In genomic region chr2:158507141-158507540, GRCh38 we compare ENCODE assay signal across 9 cellular contexts. TPM values are rescaled to one million over a fixed set of nuclear protein-coding genes. Genes with fewer than 3 reads are reported as not detected.
DNase-seq lines count a peak whose midpoint lies in the region; ATAC-seq and TF ChIP-seq lines count a peak whose summit lies in the region.
"Had no signal": no experiment of that assay in that cellular context is flagged by ENCODE, and none has a peak within 500 bp of the region (broad histone marks: within the 10 kb centered on the region; RNA-seq: fewer than 3 reads in every experiment).

No MANE protein-coding gene starts in this region.

- H3K27me3 ChIP-seq in aorta (ENCODE audit: control insufficient read depth in 1 of 2, insufficient read depth in 2 of 2, low read length in 1 of 2) (no peaks in the 10 kb centered on the region), transverse colon (no peaks in the 10 kb centered on the region)

- ATAC-seq in GM21529 (IDR thresholded peaks at IDR 0.05; ENCODE audit: unreplicated experiment) (peak; percentile 66), HG03520 (IDR thresholded peaks at IDR 0.05; ENCODE audit: unreplicated experiment) (peak; percentile 84), aorta (ENCODE audit: low FRiP score) (no peak)

- DNase-seq in activated T-cell treated with anti-CD3 and anti-CD28 coated beads, Interleukin-2, amount 50 U/mL, for 24 hours: no peak
- DNase-seq in activated T-cell treated with anti-CD3 and anti-CD28 coated beads for 4 hours: no peak
- DNase-seq in mesothelial cell of epicardium (ENCODE audit: low spot score in 2 of 2, unreplicated experiment in 2 of 2): no peak
- DNase-seq in GM10266 (ENCODE audit: extremely low spot score): no peak
- no peak for DNase-seq in aorta
- no peak for DNase-seq in transverse colon

- H3K27ac ChIP-seq in aorta (ENCODE audit: low read depth in 1 of 2, low read length in 2 of 2): no peak overlapping the region
- no peak overlapping the region for H3K27ac ChIP-seq in transverse colon

- TF ChIP-seq CTCF in mesothelial cell of epicardium (IDR thresholded peaks at IDR 0.05; ENCODE audit: unreplicated experiment) (no peak), GM10266 (IDR thresholded peaks at IDR 0.05; ENCODE audit: control insufficient read depth, insufficient read depth, low read depth, missing control alignments) (no peak), transverse colon (IDR thresholded peaks at IDR 0.05) (no peak)

- H3K9me3 ChIP-seq in aorta (ENCODE audit: control insufficient read depth, low read length) (no peaks in the 10 kb centered on the region), transverse colon (no peaks in the 10 kb centered on the region)

- in situ Hi-C loops in transverse colon (cut with MboI; ENCODE audit: low pct_ligation_motif_present in 1 of 4, low pct_unique_long_range_greater_than_20kb in 1 of 4, low sequenced_read_pairs in 3 of 4): no loop called here

- peak overlapping the region; percentile 38 for H3K27ac Mint-ChIP-seq in activated T-cell treated with anti-CD3 and anti-CD28 coated beads, Interleukin-2, amount 50 U/mL, for 24 hours
- peak overlapping the region; percentile 49 for H3K27ac Mint-ChIP-seq in mesothelial cell of epicardium

- H3K4me1 Mint-ChIP-seq in activated T-cell treated with anti-CD3 and anti-CD28 coated beads, Interleukin-2, amount 50 U/mL, for 24 hours (ENCODE audit: low read depth): peaks cover 23% of the 10 kb centered on the region
- H3K4me1 Mint-ChIP-seq in mesothelial cell of epicardium: peaks cover 38% of the 10 kb centered on the region

- H3K4me3 ChIP-seq in aorta (ENCODE audit: low read length in 2 of 2): no peak overlapping the region
- H3K4me3 ChIP-seq in transverse colon: no peak overlapping the region

- H3K4me3 Mint-ChIP-seq in activated T-cell treated with anti-CD3 and anti-CD28 coated beads, Interleukin-2, amount 50 U/mL, for 24 hours: no peak overlapping the region
- H3K4me3 Mint-ChIP-seq in mesothelial cell of epicardium: no peak overlapping the region
- H3K4me3 Mint-ChIP-seq: central memory CD8-positive, alpha-beta T cell had no signal

- no peaks in the 10 kb centered on the region for H3K36me3 ChIP-seq in aorta (ENCODE audit: control insufficient read depth in 1 of 2, insufficient read depth in 2 of 2, low read length in 1 of 2)
- H3K36me3 ChIP-seq in transverse colon: no peaks in the 10 kb centered on the region

- no peaks in the 10 kb centered on the region for H3K9me3 Mint-ChIP-seq in activated T-cell treated with anti-CD3 and anti-CD28 coated beads, Interleukin-2, amount 50 U/mL, for 24 hours
- no peaks in the 10 kb centered on the region for H3K9me3 Mint-ChIP-seq in mesothelial cell of epicardium
- H3K9me3 Mint-ChIP-seq: central memory CD8-positive, alpha-beta T cell had no signal

- TF ChIP-seq EP300 in transverse colon (IDR thresholded peaks at IDR 0.05; ENCODE audit: low read depth): no peak

- H3K27me3 Mint-ChIP-seq in activated T-cell treated with anti-CD3 and anti-CD28 coated beads, Interleukin-2, amount 50 U/mL, for 24 hours: no peaks in the 10 kb centered on the region
- no peaks in the 10 kb centered on the region for H3K27me3 Mint-ChIP-seq in mesothelial cell of epicardium (ENCODE audit: low read depth)
- H3K27me3 Mint-ChIP-seq: central memory CD8-positive, alpha-beta T cell had no signal

- intact Hi-C loops in aorta (cut with DNase I) (no loop called here), transverse colon (cut with DNase I; ENCODE audit: low total_unique reads) (no loop called here)

- H3K4me1 ChIP-seq in aorta (ENCODE audit: control insufficient read depth in 1 of 2, insufficient read depth in 2 of 2, low read length in 2 of 2) (no peaks in the 10 kb centered on the region), transverse colon (no peaks in the 10 kb centered on the region)

- H3K36me3 Mint-ChIP-seq in activated T-cell treated with anti-CD3 and anti-CD28 coated beads, Interleukin-2, amount 50 U/mL, for 24 hours (ENCODE audit: low read depth): no peaks in the 10 kb centered on the region
- no peaks in the 10 kb centered on the region for H3K36me3 Mint-ChIP-seq in mesothelial cell of epicardium

- 65 to 77% methylated on average over 4 of the region's 4 CpGs for WGBS in aorta, 2 donors
- WGBS in transverse colon (ENCODE audit: low coverage in 1 of 2), 2 donors: 70 to 73% methylated on average over 3 to 4 of the region's 4 CpGs

- no peak for TF ChIP-seq POLR2A in transverse colon (IDR thresholded peaks at IDR 0.05)

RNA-seq across cellular contexts. Expression of gene PKP4, which starts 50.4 kb away (rescaled TPM):
- total RNA-seq in mesothelial cell of epicardium (66.3 to 70.8 TPM (median 66.6 TPM) in 3 replicates), aorta (100 to 1,000 TPM in 1 of 2 donors, 10 to 100 TPM in 1; 53.3 to 128 TPM), transverse colon (10 to 100 TPM; 28.1 to 70.3 (median 58.3) TPM)
- 10 to 100 TPM; 17.7 to 34.8 TPM for polyA plus RNA-seq in aorta

RNA-seq across cellular contexts. Expression of gene CCDC148, which starts 50.6 kb away (rescaled TPM):
- 2.8 to 3.2 TPM (median 3.1 TPM) in 3 replicates for total RNA-seq in mesothelial cell of epicardium
- 1 to 10 TPM in 1 of 2 donors, under 1 TPM in 1; 0.52 to 1.6 TPM for total RNA-seq in aorta
- polyA plus RNA-seq in aorta: under 1 TPM in 1 of 2 donors, not detected in 1; 0.41 TPM
- under 1 TPM in 1 of 4 donors, not detected in 3; 0.48 TPM for total RNA-seq in transverse colon
